Comparison of ENCODE assay signal across 19 cellular contexts in the genomic region with DNA sequence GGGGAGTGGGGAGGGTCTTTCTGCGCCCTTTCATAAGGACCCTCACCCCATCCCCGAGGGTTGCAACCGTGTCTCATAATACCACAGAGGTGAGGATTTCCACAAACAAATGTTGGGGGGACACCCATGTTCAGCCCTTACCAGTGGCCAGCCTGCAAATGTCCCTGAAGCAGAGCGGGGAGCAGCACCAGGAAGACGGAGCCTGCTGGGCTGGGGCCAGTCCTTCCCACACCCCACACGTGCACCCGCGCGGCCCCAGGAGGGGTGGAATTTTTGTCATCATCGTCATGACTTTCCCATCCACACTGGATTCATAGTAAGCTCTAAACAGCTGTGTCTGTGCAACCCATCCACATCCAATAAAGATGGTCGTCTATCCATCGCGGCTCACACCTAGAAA.
DNase-seq lines count a peak whose midpoint lies in the region; ATAC-seq, FAIRE-seq and TF ChIP-seq lines count a peak whose summit lies in the region.
"Had no signal": no experiment of that assay in that cellular context is flagged by ENCODE, and none has a peak within 500 bp of the region (broad histone marks: within the 10 kb centered on the region; RNA-seq: fewer than 3 reads in every experiment).

No MANE protein-coding gene starts in this region.

- no peak overlapping the region for H3K9ac ChIP-seq in kidney (ENCODE audit: low read length in 2 of 2)
- H3K9ac ChIP-seq: BLaER1 treated with 17β-estradiol and CSF1 and Interleukin-3, amounts not matched to agents 10 nM and 100 nM; GM23248 had no signal

- H3K9me3 ChIP-seq in kidney (ENCODE audit: control insufficient read depth in 1 of 2, low read length in 2 of 2): peaks cover 0 to 3% of the 10 kb centered on the region in 2 donors
- H3K9me3 ChIP-seq in osteoblast (ENCODE audit: low read depth, low read length): no peaks in the 10 kb centered on the region
- H3K9me3 ChIP-seq: HAP-1 had no signal

- no peaks in the 10 kb centered on the region for H3K9me3 Mint-ChIP-seq in natural killer cell treated with Interleukin-12 subunit alpha and Interleukin-12 subunit beta and Interleukin-15 and Interleukin-18, amount 100 ng/mL, for 72 hours
- H3K9me3 Mint-ChIP-seq in natural killer cell: no peaks in the 10 kb centered on the region

- H3K4me1 ChIP-seq in kidney (ENCODE audit: control insufficient read depth in 1 of 2, insufficient read depth in 1 of 2, low read depth in 1 of 2, low read length in 2 of 2) (no peaks in the 10 kb centered on the region), osteoblast (ENCODE audit: insufficient read depth, low read length) (no peaks in the 10 kb centered on the region)
- H3K4me1 ChIP-seq: BLaER1 treated with 17β-estradiol and CSF1 and Interleukin-3, amounts not matched to agents 10 nM and 100 nM; HAP-1 had no signal

- no peak overlapping the region for H3K27ac Mint-ChIP-seq in natural killer cell treated with Interleukin-12 subunit alpha and Interleukin-12 subunit beta and Interleukin-15 and Interleukin-18, amount 100 ng/mL, for 72 hours
- H3K27ac Mint-ChIP-seq in natural killer cell: no peak overlapping the region
- H3K27ac Mint-ChIP-seq: B cell; CD8-positive, alpha-beta T cell had no signal

- H4K20me1 ChIP-seq in osteoblast (ENCODE audit: insufficient read depth, low read length): no peaks in the 10 kb centered on the region
- H4K20me1 ChIP-seq: BLaER1 treated with 17β-estradiol and CSF1 and Interleukin-3, amounts not matched to agents 10 nM and 100 nM had no signal

- H3K36me3 ChIP-seq in kidney (ENCODE audit: control insufficient read depth in 1 of 2, insufficient read depth in 2 of 2, low read length in 2 of 2) (no peaks in the 10 kb centered on the region), osteoblast (ENCODE audit: insufficient read depth, low read length) (no peaks in the 10 kb centered on the region)
- H3K36me3 ChIP-seq: BLaER1 treated with 17β-estradiol and CSF1 and Interleukin-3, amounts not matched to agents 10 nM and 100 nM; HAP-1 had no signal

- no peak for ATAC-seq in natural killer cell treated with Interleukin-12 subunit alpha and Interleukin-12 subunit beta and Interleukin-15 and Interleukin-18, amount 100 ng/mL, for 72 hours
- ATAC-seq in natural killer cell (no peak), GM21825 (IDR thresholded peaks at IDR 0.05; ENCODE audit: unreplicated experiment) (no peak), HG03354 (IDR thresholded peaks at IDR 0.05; ENCODE audit: poor library complexity, severe bottlenecking, unreplicated experiment) (no peak)
- ATAC-seq: CD8-positive, alpha-beta T cell; GM12878 had no signal

- no peak for FAIRE-seq in kidney (lab: Jason Lieb, UNC)
- FAIRE-seq: GM12878, GM19239 had no signal

- H3K27me3 Mint-ChIP-seq in natural killer cell treated with Interleukin-12 subunit alpha and Interleukin-12 subunit beta and Interleukin-15 and Interleukin-18, amount 100 ng/mL, for 72 hours: peaks cover 0 to 2% of the 10 kb centered on the region in 2 donors
- H3K27me3 Mint-ChIP-seq in natural killer cell (ENCODE audit: low read depth in 2 of 2): no peaks in the 10 kb centered on the region

- H3K4me3 ChIP-seq in kidney (ENCODE audit: low read length in 2 of 2): no peak overlapping the region
- no peak overlapping the region for H3K4me3 ChIP-seq in osteoblast (ENCODE audit: insufficient read depth, low read length)
- H3K4me3 ChIP-seq: BLaER1 treated with 17β-estradiol and CSF1 and Interleukin-3, amounts not matched to agents 10 nM and 100 nM; GM12878; GM23248; HAP-1 had no signal

- no peak for TF ChIP-seq CTCF in natural killer cell (IDR thresholded peaks at IDR 0.05)
- no peak for TF ChIP-seq CTCF in kidney (IDR thresholded peaks at IDR 0.05; ENCODE audit: borderline replicate concordance, extremely low read depth, insufficient read depth)
- TF ChIP-seq CTCF in osteoblast (IDR thresholded peaks at IDR 0.05; ENCODE audit: extremely low read depth, low read depth, low read length): no peak

- H3K36me3 Mint-ChIP-seq in natural killer cell treated with Interleukin-12 subunit alpha and Interleukin-12 subunit beta and Interleukin-15 and Interleukin-18, amount 100 ng/mL, for 72 hours: no peaks in the 10 kb centered on the region
- H3K36me3 Mint-ChIP-seq in natural killer cell: no peaks in the 10 kb centered on the region
- H3K36me3 Mint-ChIP-seq: CD8-positive, alpha-beta T cell had no signal

- no peaks in the 10 kb centered on the region for H3K27me3 ChIP-seq in osteoblast (ENCODE audit: insufficient read depth, low read length)
- H3K27me3 ChIP-seq: BLaER1 treated with 17β-estradiol and CSF1 and Interleukin-3, amounts not matched to agents 10 nM and 100 nM had no signal

- H3K79me2 ChIP-seq in osteoblast (ENCODE audit: insufficient read depth, low read length): no peaks in the 10 kb centered on the region

- H3K27ac ChIP-seq in kidney (ENCODE audit: low read depth in 2 of 2, low read length in 2 of 2) (no peak overlapping the region), osteoblast (ENCODE audit: low read depth, low read length) (no peak overlapping the region)
- H3K27ac ChIP-seq: BLaER1 treated with 17β-estradiol and CSF1 and Interleukin-3, amounts not matched to agents 10 nM and 100 nM; GM23248 had no signal

- H2AFZ ChIP-seq in osteoblast (ENCODE audit: low read length): no peak overlapping the region
- H2AFZ ChIP-seq: GM23248 had no signal

- H3K4me1 Mint-ChIP-seq in natural killer cell treated with Interleukin-12 subunit alpha and Interleukin-12 subunit beta and Interleukin-15 and Interleukin-18, amount 100 ng/mL, for 72 hours (ENCODE audit: low read depth in 2 of 2): no peaks in the 10 kb centered on the region
- no peaks in the 10 kb centered on the region for H3K4me1 Mint-ChIP-seq in natural killer cell
- H3K4me1 Mint-ChIP-seq: B cell had no signal

- no peak overlapping the region for H3K4me3 Mint-ChIP-seq in natural killer cell treated with Interleukin-12 subunit alpha and Interleukin-12 subunit beta and Interleukin-15 and Interleukin-18, amount 100 ng/mL, for 72 hours
- H3K4me3 Mint-ChIP-seq in natural killer cell: no peak overlapping the region
- H3K4me3 Mint-ChIP-seq: B cell; CD8-positive, alpha-beta T cell had no signal

- peak; percentile 23 for DNase-seq in natural killer cell treated with Interleukin-12 subunit alpha and Interleukin-12 subunit beta and Interleukin-15 and Interleukin-18, amount 100 ng/mL, for 72 hours (ENCODE audit: low spot score)
- DNase-seq in natural killer cell (no peak), kidney (peak; percentile 24), osteoblast (ENCODE audit: insufficient read length, low spot score, missing footprints) (peak; percentile 8), cortex of kidney (lab: John Stamatoyannopoulos, UW) (no peak)
- DNase-seq: Calu3, DMS 273 treated with DMSO at 0.1 percent for 48 hours, DMS53, DND-41, EL, GM23248 had no signal

- no peak overlapping the region for H3K4me2 ChIP-seq in osteoblast (ENCODE audit: insufficient read depth, low read length)
- H3K4me2 ChIP-seq: BLaER1 treated with 17β-estradiol and CSF1 and Interleukin-3, amounts not matched to agents 10 nM and 100 nM had no signal

- intact Hi-C loops in natural killer cell (cut with micrococcal nuclease) (no loop called here), kidney (cut with DNase I) (no loop called here)

Comparison
In these comparisons a context has a peak if more than half of its experiments do, and no peak if none do; other contexts are left out.
1. DNase-seq: peak in natural killer cell treated with Interleukin-12 subunit alpha and Interleukin-12 subunit beta and Interleukin-15 and Interleukin-18, amount 100 ng/mL, for 72 hours (single experiment), kidney (single experiment) and osteoblast (single experiment); none in natural killer cell (single experiment) and cortex of kidney (single experiment).